12 cellular contexts compared by ENCODE assay signal in the genomic region with DNA sequence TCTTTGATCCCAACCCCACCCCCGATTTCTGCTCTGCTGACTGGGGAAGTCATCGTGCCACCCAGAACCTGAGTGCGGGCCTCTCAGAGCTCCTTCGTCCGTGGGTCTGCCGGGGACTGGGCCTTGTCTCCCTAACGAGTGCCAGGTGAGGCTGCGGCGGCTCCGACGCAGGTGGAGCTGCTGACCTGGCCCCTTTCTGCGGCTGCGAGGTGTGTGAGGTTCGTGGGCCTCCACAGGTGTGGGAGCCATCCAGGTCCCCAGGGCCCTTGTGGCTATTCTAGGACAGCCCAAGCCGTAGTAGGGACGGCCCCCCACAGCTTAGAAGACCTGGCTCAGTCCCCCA. TPM values are rescaled to one million over a fixed set of nuclear protein-coding genes. Genes with fewer than 3 reads are reported as not detected.
DNase-seq lines count a peak whose midpoint lies in the region; ATAC-seq and TF ChIP-seq lines count a peak whose summit lies in the region.
"Had no signal": no experiment of that assay in that cellular context is flagged by ENCODE, and none has a peak within 500 bp of the region (broad histone marks: within the 10 kb centered on the region; RNA-seq: fewer than 3 reads in every experiment).

No MANE protein-coding gene starts in this region.

- H2BK5ac ChIP-seq in trophoblast cell (ENCODE audit: low read depth, low read length, poor library complexity) = no peak overlapping the region

- peak overlapping the region; percentile 86 for H3K4me3 ChIP-seq in CD8-positive, alpha-beta T cell (ENCODE audit: low read depth, low read length)
- H3K4me3 ChIP-seq in OCI-LY1 (ENCODE audit: low read depth, low read length, poor library complexity, severe bottlenecking) = no peak overlapping the region
- H3K4me3 ChIP-seq in epithelial cell of proximal tubule (ENCODE audit: low read depth, low read length) = peak overlapping the region; percentile 72
- no peak overlapping the region for H3K4me3 ChIP-seq in trophoblast cell (ENCODE audit: low read depth, low read length)

- no peaks in the 10 kb centered on the region for H4K20me1 ChIP-seq in OCI-LY1 (ENCODE audit: insufficient read depth, low read length)

- H3K4me1 ChIP-seq in CD8-positive, alpha-beta T cell (ENCODE audit: insufficient read depth, low read length) = peaks cover 28% of the 10 kb centered on the region
- H3K4me1 ChIP-seq in OCI-LY1 (ENCODE audit: insufficient read depth, low read length, severe bottlenecking) (peaks cover 17% of the 10 kb centered on the region), trophoblast cell (ENCODE audit: control insufficient read depth in 1 of 2, insufficient read depth in 2 of 2, low read length in 2 of 2) (peaks cover 11 to 13% of the 10 kb centered on the region in 2 experiments)

- H3K79me2 ChIP-seq in OCI-LY1 (ENCODE audit: insufficient read depth, low read length) (peaks cover 45% of the 10 kb centered on the region), trophoblast cell (ENCODE audit: control insufficient read depth, insufficient read depth, low read length, poor library complexity) (peaks cover 46% of the 10 kb centered on the region)

- H3K36me3 ChIP-seq in CD8-positive, alpha-beta T cell (ENCODE audit: insufficient read depth, low read length) = peaks cover 28% of the 10 kb centered on the region
- H3K36me3 ChIP-seq in OCI-LY1 (ENCODE audit: insufficient read depth, low read length) = peaks cover 62% of the 10 kb centered on the region
- H3K36me3 ChIP-seq in trophoblast cell (ENCODE audit: control insufficient read depth in 1 of 2, insufficient read depth in 2 of 2, low read length in 2 of 2) = peaks cover 49 to 54% of the 10 kb centered on the region in 2 experiments

- no peak overlapping the region for H4K8ac ChIP-seq in trophoblast cell (ENCODE audit: low read depth, low read length)

- no peak overlapping the region for H3K18ac ChIP-seq in trophoblast cell (ENCODE audit: low read length)

- H4K12ac ChIP-seq in trophoblast cell (ENCODE audit: low read depth, low read length) = no peak overlapping the region

- H3K9me3 Mint-ChIP-seq in CD8-positive, alpha-beta T cell = no peaks in the 10 kb centered on the region
- H3K9me3 Mint-ChIP-seq: T-helper 1 cell treated with Interleukin-12 subunit alpha and Interleukin-12 subunit beta and Interleukin-4 antibody, amounts not matched to agents 30 μg/mL and 1 μg/mL, for 36 hours had no signal

- peak overlapping the region; percentile 90; the same call in 1 of the 2 replicates for H3K4me2 ChIP-seq in OCI-LY1 (ENCODE audit: low read length)
- H3K4me2 ChIP-seq in trophoblast cell (ENCODE audit: low read length) = no peak overlapping the region

- no peak for TF ChIP-seq CTCF in CD8-positive, alpha-beta T cell (IDR thresholded peaks at IDR 0.05)
- no peak for TF ChIP-seq CTCF in OCI-LY1 (IDR thresholded peaks at IDR 0.05; ENCODE audit: low read length)
- no peak for TF ChIP-seq CTCF in epithelial cell of proximal tubule (conservative IDR thresholded peaks at IDR 0.05; ENCODE audit: low read depth, low read length)

- no peak overlapping the region for H3K27ac ChIP-seq in CD8-positive, alpha-beta T cell (ENCODE audit: low read depth, low read length)
- H3K27ac ChIP-seq in OCI-LY1 (ENCODE audit: low read depth, low read length, poor library complexity, severe bottlenecking) = no peak overlapping the region
- H3K27ac ChIP-seq in trophoblast cell (ENCODE audit: low read depth, low read length) = no peak overlapping the region

- POLR2A ChIA-PET in CD8-positive, alpha-beta T cell (lab: Charles Lee) = interaction anchor here (1.5 kb wide), 1 partner anchor 38 kb away, joined by 3 read pairs; no protein-coding TSS in a partner anchor

- H2BK120ac ChIP-seq in trophoblast cell (ENCODE audit: insufficient read depth, low read length, poor library complexity) = no peak overlapping the region

- H2AK5ac ChIP-seq in trophoblast cell (ENCODE audit: low read length) = no peak overlapping the region

- H4K91ac ChIP-seq in trophoblast cell (ENCODE audit: low read depth, low read length) = no peak overlapping the region

- H3K9me3 ChIP-seq in CD8-positive, alpha-beta T cell (ENCODE audit: low read length) = no peaks in the 10 kb centered on the region
- no peaks in the 10 kb centered on the region for H3K9me3 ChIP-seq in OCI-LY1 (ENCODE audit: low read length)
- H3K9me3 ChIP-seq in trophoblast cell (ENCODE audit: insufficient read depth, low read depth, low read length) = no peaks in the 10 kb centered on the region

- H2AFZ ChIP-seq in OCI-LY1 (ENCODE audit: low read length) = no peak overlapping the region
- no peak overlapping the region for H2AFZ ChIP-seq in trophoblast cell (ENCODE audit: insufficient read depth, low read length, poor library complexity)

- H3K4me1 Mint-ChIP-seq in CD8-positive, alpha-beta T cell (ENCODE audit: low read depth) = peaks cover 33% of the 10 kb centered on the region

- CTCF ChIA-PET in CD8-positive, alpha-beta T cell (lab: Charles Lee) = interaction anchor here (1.2 to 2.1 kb wide), 3 partner anchors 12 to 51 kb away, joined by 3 to 6 read pairs (median 4); no protein-coding TSS in a partner anchor

- H3K9ac ChIP-seq in OCI-LY1 (ENCODE audit: low read length) (no peak overlapping the region; the same call in 1 of the 2 replicates), trophoblast cell (ENCODE audit: low read length) (peak overlapping the region; percentile 17)

- no peak overlapping the region for H3K23ac ChIP-seq in trophoblast cell (ENCODE audit: low read length)

- peak overlapping the region; percentile 96 for H3K4ac ChIP-seq in trophoblast cell (ENCODE audit: low read depth, low read length)

- peak overlapping the region; percentile 66 for H3K27ac Mint-ChIP-seq in CD8-positive, alpha-beta T cell
- H3K27ac Mint-ChIP-seq: T-helper 1 cell treated with Interleukin-12 subunit alpha and Interleukin-12 subunit beta and Interleukin-4 antibody, amounts not matched to agents 30 μg/mL and 1 μg/mL, for 36 hours had no signal

- H3K79me1 ChIP-seq in trophoblast cell (ENCODE audit: low read length) = peaks cover 6% of the 10 kb centered on the region

- H3K36me3 Mint-ChIP-seq in CD8-positive, alpha-beta T cell = peaks cover 51% of the 10 kb centered on the region

- peak overlapping the region; percentile 39 for H3K4me3 Mint-ChIP-seq in CD8-positive, alpha-beta T cell

- no peak overlapping the region for H3K14ac ChIP-seq in trophoblast cell (ENCODE audit: low read length)

- no peak overlapping the region for H2BK12ac ChIP-seq in trophoblast cell (ENCODE audit: low read length)

- no peaks in the 10 kb centered on the region for H3K27me3 ChIP-seq in CD8-positive, alpha-beta T cell (ENCODE audit: insufficient read depth, low read length)
- no peaks in the 10 kb centered on the region for H3K27me3 ChIP-seq in OCI-LY1 (ENCODE audit: insufficient read depth, low read length)
- H3K27me3 ChIP-seq in trophoblast cell (ENCODE audit: insufficient read depth, low read length) = no peaks in the 10 kb centered on the region

- no peaks in the 10 kb centered on the region for H3K9me2 ChIP-seq in OCI-LY1 (ENCODE audit: low read depth, low read length)

- intact Hi-C loops in CD8-positive, alpha-beta T cell (cut with DNase I, micrococcal nuclease) = no loop called here
- intact Hi-C loops in posterior cingulate gyrus (cut with DNase I) = no loop called here

- peak in 1 of 7 experiments; percentile 13 for DNase-seq in CD8-positive, alpha-beta T cell
- DNase-seq in epithelial cell of proximal tubule (ENCODE audit: low read depth) (no peak), trophoblast cell (no peak), NCI-H1048 (lab: John Stamatoyannopoulos, UW) (no peak), NOMO-1 treated with dmso at 0.1 percent for 144 hours (lab: John Stamatoyannopoulos, UW; ENCODE audit: unreplicated experiment) (no peak), posterior cingulate gyrus (no peak)
- DNase-seq: cortex of kidney, NCI-H82, nucleus accumbens had no signal

- no peaks in the 10 kb centered on the region for H3F3A ChIP-seq in OCI-LY1 (ENCODE audit: insufficient read depth, low read length)

- no peaks in the 10 kb centered on the region for H3K27me3 Mint-ChIP-seq in CD8-positive, alpha-beta T cell (ENCODE audit: low read depth)

- WGBS in trophoblast cell (ENCODE audit: extremely low coverage, insufficient coverage, insufficient read length) = no CpG with 5 or more reads among the region's 16 CpGs

- no peak for ATAC-seq in CD8-positive, alpha-beta T cell
- no peak for ATAC-seq in GM19324 (IDR thresholded peaks at IDR 0.05; ENCODE audit: low FRiP score, unreplicated experiment)

RNA-seq across cellular contexts. Expression of a gene that starts 3.0 kb away (rescaled TPM):
- total RNA-seq in CD8-positive, alpha-beta T cell = 100 to 1,000 TPM; 285 to 294 TPM
- total RNA-seq in epithelial cell of proximal tubule = 97.0 and 112 TPM in 2 replicates
- 191 and 198 TPM in 2 replicates for polyA plus RNA-seq in trophoblast cell (2013)

RNA-seq across cellular contexts. Expression of a gene that starts 21.0 kb away (rescaled TPM):
- 10 to 100 TPM; 13.8 to 18.3 TPM for total RNA-seq in CD8-positive, alpha-beta T cell
- total RNA-seq in epithelial cell of proximal tubule = 1.5 and 3.9 TPM in 2 replicates
- 2.1 and 2.5 TPM in 2 replicates for polyA plus RNA-seq in trophoblast cell (2013)

RNA-seq across cellular contexts. Expression of a gene that starts 39.2 kb away (rescaled TPM):
- total RNA-seq in CD8-positive, alpha-beta T cell = 10 to 100 TPM; 21.6 to 22.7 TPM
- 123 and 157 TPM in 2 replicates for total RNA-seq in epithelial cell of proximal tubule
- polyA plus RNA-seq in trophoblast cell (2013) = 34.9 and 35.3 TPM in 2 replicates

RNA-seq across cellular contexts. Expression of a gene that starts 39.3 kb away (rescaled TPM):
- 10 to 100 TPM; 30.7 to 31.9 TPM for total RNA-seq in CD8-positive, alpha-beta T cell
- 38.3 and 63.9 TPM in 2 replicates for total RNA-seq in epithelial cell of proximal tubule
- polyA plus RNA-seq in trophoblast cell (2013) = 23.8 and 24.6 TPM in 2 replicates

RNA-seq across cellular contexts. Expression of a gene that starts 56.6 kb away (rescaled TPM):
- total RNA-seq in CD8-positive, alpha-beta T cell = not detected
- total RNA-seq in epithelial cell of proximal tubule = not detected in 2 replicates
- not detected in 2 replicates for polyA plus RNA-seq in trophoblast cell (2013)

Comparison
In these comparisons a context has a peak if more than half of its experiments do, and no peak if none do; other contexts are left out.
1. H3K4me3 ChIP-seq: peak in CD8-positive, alpha-beta T cell (single experiment) and epithelial cell of proximal tubule (single experiment); none in OCI-LY1 (single experiment) and trophoblast cell (single experiment).